10 cellular contexts compared by ENCODE assay signal in genomic region chr16:50263940-50264929, GRCh38. TPM values are rescaled to one million over a fixed set of nuclear protein-coding genes. Genes with fewer than 3 reads are reported as not detected.
A peak's percentile ranks its signal among the peaks of the same experiment; 100 is the strongest.
DNase-seq lines count a peak whose midpoint lies in the region; ATAC-seq and TF ChIP-seq lines count a peak whose summit lies in the region.
"Had no signal": no experiment of that assay in that cellular context is flagged by ENCODE, and none has a peak within 500 bp of the region (broad histone marks: within the 10 kb centered on the region; RNA-seq: fewer than 3 reads in every experiment).

No MANE protein-coding gene starts in this region.

- no peak overlapping the region for H3K4me2 ChIP-seq in smooth muscle cell

- H3K27me3 ChIP-seq in smooth muscle cell (ENCODE audit: low read depth) = no peaks in the 10 kb centered on the region

- TF ChIP-seq CTCF in smooth muscle cell (IDR thresholded peaks at IDR 0.05; ENCODE audit: borderline replicate concordance, insufficient read depth, poor library complexity, severe bottlenecking) = no peak

- 93% methylated on average over 8 of the region's 8 CpGs for WGBS in smooth muscle cell (ENCODE audit: low lambda C conversion rate)

- H3K79me2 ChIP-seq in smooth muscle cell (ENCODE audit: low read depth) = peaks cover 14% of the 10 kb centered on the region

- H3K27me3 Mint-ChIP-seq in activated T-cell treated with anti-CD3 and anti-CD28 coated beads, Interleukin-2, amount 50 U/mL, for 4 hours (ENCODE audit: low read depth) = no peaks in the 10 kb centered on the region

- H3F3A ChIP-seq in smooth muscle cell (ENCODE audit: low read depth) = no peaks in the 10 kb centered on the region

- peak; percentile 67 for DNase-seq in activated effector memory CD4-positive, alpha-beta T cell treated with anti-CD3 and anti-CD28 coated beads, Interleukin-2, amount 50 U/mL, for 16 hours
- no peak for DNase-seq in activated effector memory CD4-positive, alpha-beta T cell treated with Interleukin-2 at 50 U/mL for 16 hours
- no peak for DNase-seq in activated T-cell treated with anti-CD3 and anti-CD28 coated beads, Interleukin-2, amount 50 U/mL, for 4 hours
- DNase-seq in smooth muscle cell (lab: John Stamatoyannopoulos, UW; ENCODE audit: unreplicated experiment) = no peak
- no peak for DNase-seq in NCI-H146 (lab: John Stamatoyannopoulos, UW)
- DNase-seq in T1000 (lab: John Stamatoyannopoulos, UW) = no peak
- DNase-seq: left ventricle myocardium inferior had no signal

- H3K4me3 ChIP-seq in smooth muscle cell = no peak overlapping the region
- H3K4me3 ChIP-seq: left ventricle myocardium inferior had no signal

- no peaks in the 10 kb centered on the region for H3K36me3 ChIP-seq in smooth muscle cell (ENCODE audit: low read depth)
- H3K36me3 ChIP-seq: left ventricle myocardium inferior had no signal

- peaks cover 18% of the 10 kb centered on the region for H3K4me1 ChIP-seq in smooth muscle cell (ENCODE audit: low read depth)

- H3K4me3 Mint-ChIP-seq in activated T-cell treated with anti-CD3 and anti-CD28 coated beads, Interleukin-2, amount 50 U/mL, for 4 hours = no peak overlapping the region
- H3K4me3 Mint-ChIP-seq: CD14-positive monocyte had no signal

- H3K9ac ChIP-seq in smooth muscle cell (ENCODE audit: low read depth) = no peak overlapping the region

- H3K9me3 ChIP-seq in smooth muscle cell (replicated peaks; ENCODE audit: low read depth) = no peaks in the 10 kb centered on the region
- H3K9me3 ChIP-seq: left ventricle myocardium inferior had no signal

- H3K9me3 Mint-ChIP-seq in activated T-cell treated with anti-CD3 and anti-CD28 coated beads, Interleukin-2, amount 50 U/mL, for 4 hours = no peaks in the 10 kb centered on the region

- H4K20me1 ChIP-seq in smooth muscle cell (ENCODE audit: low read depth) = no peaks in the 10 kb centered on the region

- H3K36me3 Mint-ChIP-seq in activated T-cell treated with anti-CD3 and anti-CD28 coated beads, Interleukin-2, amount 50 U/mL, for 4 hours (ENCODE audit: insufficient read depth) = no peaks in the 10 kb centered on the region

- peak; percentile 29 for ATAC-seq in HG03175 (IDR thresholded peaks at IDR 0.05; ENCODE audit: unreplicated experiment)
- peak; percentile 55 to 67 for ATAC-seq in activated T-cell treated with anti-CD3 and anti-CD28 coated beads, Interleukin-2, amount 50 U/mL, for 4 hours
- ATAC-seq in GM21515 (IDR thresholded peaks at IDR 0.05; ENCODE audit: unreplicated experiment) = no peak

- H3K27ac ChIP-seq in smooth muscle cell (ENCODE audit: low read depth) = peak overlapping the region; percentile 12
- H3K27ac ChIP-seq: left ventricle myocardium inferior had no signal

- H2AFZ ChIP-seq in smooth muscle cell (ENCODE audit: low read depth) = no peak overlapping the region

- peaks cover 64% of the 10 kb centered on the region for H3K4me1 Mint-ChIP-seq in activated T-cell treated with anti-CD3 and anti-CD28 coated beads, Interleukin-2, amount 50 U/mL, for 4 hours (ENCODE audit: low read depth)

RNA-seq across cellular contexts. Expression of gene ADCY7, which starts 2.1 kb away (rescaled TPM):
- 10 to 100 TPM; 61.7 to 77.6 (median 70.7) TPM for total RNA-seq in activated T-cell treated with anti-CD3 and anti-CD28 coated beads, Interleukin-2, amount 50 U/mL, for 4 hours
- total RNA-seq in smooth muscle cell = 31.6 and 37.1 TPM in 2 replicates
- polyA plus RNA-seq in smooth muscle cell = 28.1 and 30.7 TPM in 2 replicates
